Comparison of ENCODE assay signal across 23 cellular contexts in the genomic region with DNA sequence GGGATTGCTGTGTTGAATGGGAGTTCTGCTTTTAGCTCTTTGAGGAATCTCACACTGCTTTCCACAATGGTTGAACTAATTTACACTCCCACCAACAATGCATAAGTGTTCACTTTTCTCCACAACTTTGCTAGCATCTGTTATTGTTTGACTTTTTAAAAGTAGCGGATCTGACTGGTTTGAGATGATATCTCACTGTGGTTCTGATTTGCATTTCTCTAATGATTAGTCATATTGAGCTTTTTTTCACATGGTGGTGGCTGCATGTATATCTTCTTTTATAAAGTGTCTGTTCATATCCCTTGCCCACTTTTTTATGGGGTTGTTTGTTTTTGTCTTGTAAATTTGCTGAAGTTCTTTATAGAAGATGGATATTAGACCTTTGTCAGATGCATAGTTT.
DNase-seq lines count a peak whose midpoint lies in the region; ATAC-seq, FAIRE-seq and TF ChIP-seq lines count a peak whose summit lies in the region.
"Had no signal": no experiment of that assay in that cellular context is flagged by ENCODE, and none has a peak within 500 bp of the region (broad histone marks: within the 10 kb centered on the region; RNA-seq: fewer than 3 reads in every experiment).

No MANE protein-coding gene starts in this region.

- DNase-seq in Karpas-422 (peak; percentile 36), GM12878 (ENCODE audit: low read depth, low spot score) (no peak), GM12892 (ENCODE audit: insufficient read length) (no peak), head of caudate nucleus (no peak)
- no peak for DNase-seq in stimulated activated CD4-positive, alpha-beta T cell treated with anti-CD3 and anti-CD28 coated beads, Interleukin-1b, Interleukin-23, amount 100 ng/mL, for 48 hours
- DNase-seq: 8988T; ACHN; AML-193; BE2C; CD4-positive, alpha-beta T cell; CD8-positive, alpha-beta memory T cell; DMS 273 treated with DMSO at 0.1 percent for 48 hours; DMS79; EL; GF-D8; GOT3; HFFc6 had no signal

- ATAC-seq in GM18508 (IDR thresholded peaks at IDR 0.05; ENCODE audit: insufficient read depth, unreplicated experiment) = peak; percentile 46
- peak; percentile 57 for ATAC-seq in GM12878
- ATAC-seq: A549 had no signal

- H4K20me1 ChIP-seq in Karpas-422 (ENCODE audit: insufficient read depth, low read depth, low read length) (no peaks in the 10 kb centered on the region), GM12878 (ENCODE audit: control insufficient read depth, insufficient read depth) (no peaks in the 10 kb centered on the region)
- H4K20me1 ChIP-seq: BLaER1 treated with 17β-estradiol and CSF1 and Interleukin-3, amounts not matched to agents 10 nM and 100 nM had no signal

- H3K4me3 ChIP-seq in Karpas-422 (ENCODE audit: low read length) (no peak overlapping the region), GM12878 (no peak overlapping the region)
- H3K4me3 ChIP-seq: A549; BLaER1 treated with 17β-estradiol and CSF1 and Interleukin-3, amounts not matched to agents 10 nM and 100 nM; HAP-1 had no signal

- SMC1A ChIA-PET in GM12878 (lab: Charles Lee; ENCODE audit: uncharacterized antibody, unreplicated experiment) = interaction anchor here (1.1 to 1.5 kb wide), 2 partner anchors 12 to 37 kb away, joined by 4 to 5 read pairs; no protein-coding TSS in a partner anchor

- in situ Hi-C loops in GM12878 (cut with MboI) = no loop called here

- no peaks in the 10 kb centered on the region for H3K79me2 ChIP-seq in Karpas-422 (ENCODE audit: low read length)
- no peaks in the 10 kb centered on the region for H3K79me2 ChIP-seq in GM12878 (ENCODE audit: control insufficient read depth, insufficient read depth, low read length)

- no peak overlapping the region for H3K9ac ChIP-seq in Karpas-422 (ENCODE audit: low read length)
- H3K9ac ChIP-seq in GM12878 (ENCODE audit: control insufficient read depth, insufficient read depth, low read length) = no peak overlapping the region
- H3K9ac ChIP-seq: BLaER1 treated with 17β-estradiol and CSF1 and Interleukin-3, amounts not matched to agents 10 nM and 100 nM had no signal

- TF ChIP-seq RAD21 in GM12878 (IDR thresholded peaks at IDR 0.05; ENCODE audit: insufficient read depth, low read depth, low read length) = no peak

- H2AFZ ChIP-seq in Karpas-422 (ENCODE audit: low read length) (no peak overlapping the region), GM12878 (ENCODE audit: control insufficient read depth, low read depth, low read length) (no peak overlapping the region)

- H3K4me2 ChIP-seq in Karpas-422 (ENCODE audit: low read depth, low read length, poor library complexity, severe bottlenecking) = no peak overlapping the region
- H3K4me2 ChIP-seq in GM12878 (ENCODE audit: control insufficient read depth, insufficient read depth) = no peak overlapping the region
- H3K4me2 ChIP-seq: A549; BLaER1 treated with 17β-estradiol and CSF1 and Interleukin-3, amounts not matched to agents 10 nM and 100 nM had no signal

- H3K9me2 ChIP-seq in Karpas-422 (replicated peaks; ENCODE audit: insufficient read depth, low read length) = no peaks in the 10 kb centered on the region

- H3K9me3 ChIP-seq in Karpas-422 (ENCODE audit: low read length) = no peaks in the 10 kb centered on the region
- no peaks in the 10 kb centered on the region for H3K9me3 ChIP-seq in GM12878 (replicated peaks; ENCODE audit: control insufficient read depth, insufficient read depth, low read length)
- H3K9me3 ChIP-seq: A549; BE2C; BLaER1 treated with 17β-estradiol and CSF1 and Interleukin-3, amounts not matched to agents 10 nM and 100 nM; HAP-1 had no signal

- TF ChIP-seq EP300 in GM12878 (IDR thresholded peaks at IDR 0.05; ENCODE audit: borderline replicate concordance in 1 of 2, control insufficient read depth in 1 of 2, low read depth in 2 of 2, low read length in 2 of 2) = no peak

- POLR2A ChIA-PET in GM12878 (lab: Charles Lee) = no interaction called here

- no peak for TF ChIP-seq CTCF in GM12878 (IDR thresholded peaks at IDR 0.05 in 2 of 3, conservative IDR thresholded peaks at IDR 0.05 in 1 of 3; ENCODE audit: control insufficient read depth in 2 of 3, extremely low read depth in 1 of 3, insufficient read depth in 1 of 3, low read depth in 3 of 3, low read length in 3 of 3)

- no TSS peak for BruUV-seq in GM12878 (replicated peaks; lab: Mats Ljungman, UMichigan)

- no peak for FAIRE-seq in GM12878 (lab: Jason Lieb, UNC)
- no peak for FAIRE-seq in GM12892 (lab: Jason Lieb, UNC)
- FAIRE-seq: A549, D721Med, H54 had no signal

- CTCF ChIA-PET in GM12878 (lab: Yijun Ruan, JAX) = interaction anchor here (1.1 kb wide), 1 partner anchor 124 kb away, joined by 3 read pairs; no protein-coding TSS in a partner anchor

- no peak for TF ChIP-seq POLR2A in GM12878 (IDR thresholded peaks at IDR 0.05; ENCODE audit: low read depth, low read length)
- TF ChIP-seq POLR2A in GM12892 (IDR thresholded peaks at IDR 0.05; ENCODE audit: low read depth, low read length) = no peak

- H3K27ac ChIP-seq in Karpas-422 (ENCODE audit: low read length) (no peak overlapping the region), GM12878 (ENCODE audit: control insufficient read depth, insufficient read depth) (no peak overlapping the region)
- H3K27ac ChIP-seq: A549; BLaER1 treated with 17β-estradiol and CSF1 and Interleukin-3, amounts not matched to agents 10 nM and 100 nM had no signal

- RAD21 ChIA-PET in GM12878 (lab: Charles Lee; ENCODE audit: unreplicated experiment) = interaction anchor here (0.9 to 1.5 kb wide), 2 partner anchors 13 to 42 kb away, joined by 3 read pairs; no protein-coding TSS in a partner anchor

- H3K36me3 ChIP-seq in Karpas-422 (ENCODE audit: insufficient read depth, low read length) = no peaks in the 10 kb centered on the region
- H3K36me3 ChIP-seq in GM12878 (ENCODE audit: control insufficient read depth in 2 of 2, insufficient read depth in 2 of 2, low read length in 1 of 2) = no peaks in the 10 kb centered on the region
- H3K36me3 ChIP-seq: BE2C; BLaER1 treated with 17β-estradiol and CSF1 and Interleukin-3, amounts not matched to agents 10 nM and 100 nM; HAP-1 had no signal

- intact Hi-C loops in GM12878 (cut with micrococcal nuclease; ENCODE audit: unreplicated experiment) (no loop called here), head of caudate nucleus (cut with DNase I) (no loop called here)

- H3K27me3 ChIP-seq in Karpas-422 (ENCODE audit: low read length) (no peaks in the 10 kb centered on the region), GM12878 (replicated peaks in 1 of 2; ENCODE audit: control insufficient read depth in 2 of 2, insufficient read depth in 2 of 2, low read length in 1 of 2) (no peaks in the 10 kb centered on the region)
- H3K27me3 ChIP-seq: BE2C; BLaER1 treated with 17β-estradiol and CSF1 and Interleukin-3, amounts not matched to agents 10 nM and 100 nM had no signal

- H3K4me1 ChIP-seq in Karpas-422 (ENCODE audit: low read length) (peaks cover 12% of the 10 kb centered on the region), GM12878 (ENCODE audit: control insufficient read depth, insufficient read depth, low read length) (no peaks in the 10 kb centered on the region)
- H3K4me1 ChIP-seq: A549; BE2C; BLaER1 treated with 17β-estradiol and CSF1 and Interleukin-3, amounts not matched to agents 10 nM and 100 nM; HAP-1 had no signal

- 42% methylated on average over 1 of the region's 1 CpG for WGBS in GM12878 (ENCODE audit: insufficient coverage, insufficient replicate concordance, low lambda C conversion rate, missing lambda C conversion rate)

TF ChIP-seq in GM12878, 131 proteins besides CTCF, POLR2A, EP300 and RAD21 (continues in another document):
- TF ChIP-seq CHD1 (IDR thresholded peaks at IDR 0.05; ENCODE audit: low read depth, low read length) = no peak
- no peak for TF ChIP-seq BHLHE40 (IDR thresholded peaks at IDR 0.05; ENCODE audit: borderline replicate concordance in 1 of 2, low read depth in 2 of 2, low read length in 1 of 2)
- no peak for TF ChIP-seq IRF4 (IDR thresholded peaks at IDR 0.05; ENCODE audit: low read depth, low read length)
- no peak for TF ChIP-seq SREBF1 (IDR thresholded peaks at IDR 0.05; ENCODE audit: low read length)
- no peak for TF ChIP-seq ZSCAN29 (IDR thresholded peaks at IDR 0.05)
- no peak for TF ChIP-seq CBFB (IDR thresholded peaks at IDR 0.05; ENCODE audit: low read depth)
- TF ChIP-seq RFX5 (IDR thresholded peaks at IDR 0.05; ENCODE audit: low read depth, low read length) = no peak
- no peak for TF ChIP-seq IKZF2 (IDR thresholded peaks at IDR 0.05)
- TF ChIP-seq CHD2 (IDR thresholded peaks at IDR 0.05; ENCODE audit: borderline replicate concordance, low read depth, low read length) = no peak
- no peak for TF ChIP-seq SRF (IDR thresholded peaks at IDR 0.05; ENCODE audit: low read depth in 2 of 2, low read length in 2 of 2)
- TF ChIP-seq, protein P1, sequence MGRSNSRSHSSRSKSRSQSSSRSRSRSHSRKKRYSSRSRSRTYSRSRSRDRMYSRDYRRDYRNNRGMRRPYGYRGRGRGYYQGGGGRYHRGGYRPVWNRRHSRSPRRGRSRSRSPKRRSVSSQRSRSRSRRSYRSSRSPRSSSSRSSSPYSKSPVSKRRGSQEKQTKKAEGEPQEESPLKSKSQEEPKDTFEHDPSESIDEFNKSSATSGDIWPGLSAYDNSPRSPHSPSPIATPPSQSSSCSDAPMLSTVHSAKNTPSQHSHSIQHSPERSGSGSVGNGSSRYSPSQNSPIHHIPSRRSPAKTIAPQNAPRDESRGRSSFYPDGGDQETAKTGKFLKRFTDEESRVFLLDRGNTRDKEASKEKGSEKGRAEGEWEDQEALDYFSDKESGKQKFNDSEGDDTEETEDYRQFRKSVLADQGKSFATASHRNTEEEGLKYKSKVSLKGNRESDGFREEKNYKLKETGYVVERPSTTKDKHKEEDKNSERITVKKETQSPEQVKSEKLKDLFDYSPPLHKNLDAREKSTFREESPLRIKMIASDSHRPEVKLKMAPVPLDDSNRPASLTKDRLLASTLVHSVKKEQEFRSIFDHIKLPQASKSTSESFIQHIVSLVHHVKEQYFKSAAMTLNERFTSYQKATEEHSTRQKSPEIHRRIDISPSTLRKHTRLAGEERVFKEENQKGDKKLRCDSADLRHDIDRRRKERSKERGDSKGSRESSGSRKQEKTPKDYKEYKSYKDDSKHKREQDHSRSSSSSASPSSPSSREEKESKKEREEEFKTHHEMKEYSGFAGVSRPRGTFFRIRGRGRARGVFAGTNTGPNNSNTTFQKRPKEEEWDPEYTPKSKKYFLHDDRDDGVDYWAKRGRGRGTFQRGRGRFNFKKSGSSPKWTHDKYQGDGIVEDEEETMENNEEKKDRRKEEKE (IDR thresholded peaks at IDR 0.05) = no peak
- TF ChIP-seq, protein P2, sequence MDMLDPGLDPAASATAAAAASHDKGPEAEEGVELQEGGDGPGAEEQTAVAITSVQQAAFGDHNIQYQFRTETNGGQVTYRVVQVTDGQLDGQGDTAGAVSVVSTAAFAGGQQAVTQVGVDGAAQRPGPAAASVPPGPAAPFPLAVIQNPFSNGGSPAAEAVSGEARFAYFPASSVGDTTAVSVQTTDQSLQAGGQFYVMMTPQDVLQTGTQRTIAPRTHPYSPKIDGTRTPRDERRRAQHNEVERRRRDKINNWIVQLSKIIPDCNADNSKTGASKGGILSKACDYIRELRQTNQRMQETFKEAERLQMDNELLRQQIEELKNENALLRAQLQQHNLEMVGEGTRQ (IDR thresholded peaks at IDR 0.05; ENCODE audit: borderline replicate concordance, low read depth, low read length) = no peak
- TF ChIP-seq FOS (IDR thresholded peaks at IDR 0.05; ENCODE audit: borderline replicate concordance, extremely low read depth, insufficient read length) = no peak
